ENCODE assay signal across 29 cellular contexts in genomic region chr6:81718126-81718525, GRCh38.
"Had no signal": no experiment of that assay in that cellular context is flagged by ENCODE, and none has a peak within 500 bp of the region (broad histone marks: within the 10 kb centered on the region; RNA-seq: fewer than 3 reads in every experiment).

No MANE protein-coding gene starts in this region.

- ATAC-seq: activated CD4-positive, alpha-beta T cell treated with anti-CD3 and anti-CD28 coated beads for 36 hours; activated CD4-positive, CD25-positive, alpha-beta regulatory T cell treated with anti-CD3 and anti-CD28 coated beads, Interleukin-2, amount 50 U/mL, for 24 hours; activated CD8-positive, alpha-beta T cell treated with anti-CD3 and anti-CD28 coated beads, Interleukin-2, amount 10 ng/mL, durations not matched to agents 7 days and 5 days; Right ventricle myocardium inferior; WTC11 had no signal

- DNase-seq: activated CD4-positive, alpha-beta T cell treated with anti-CD3 and anti-CD28 coated beads for 36 hours; activated CD4-positive, alpha-beta T cell treated with anti-CD3 and anti-CD28 coated beads, Interleukin-2, amount 10 ng/mL, durations not matched to agents 7 days and 5 days; activated CD4-positive, alpha-beta T cell treated with anti-CD3 and anti-CD28 coated beads, Interleukin-2, amount 50 U/mL, for 48 hours; activated CD8-positive, alpha-beta T cell treated with anti-CD3 and anti-CD28 coated beads, Interleukin-2, amount 10 ng/mL, durations not matched to agents 7 days and 5 days; activated gamma-delta T cell; activated naive CD4-positive, alpha-beta T cell treated with Interleukin-2 at 50 U/mL for 16 hours; activated T-cell treated with anti-CD3 and anti-CD28 coated beads, Interleukin-2, amount 50 U/mL, for 24 hours; amygdala; Kasumi-1; KG1; MM.1S; MV-4-11; NCI-H1092; NCI-H1436 treated with DMSO at 0.1 percent for 48 hours; NCI-H1694 treated with DMSO at 0.1 percent for 48 hours; NCI-H2029; NCI-H345; NCI-H524 treated with DMSO at 0.1 percent for 48 hours; SIG-M5; T1000 had no signal

- FAIRE-seq: RCC 7860, TTC549 had no signal

- H3K27me3 ChIP-seq: ascending aorta had no signal

- H3K4me1 Mint-ChIP-seq: activated CD4-positive, alpha-beta T cell treated with anti-CD3 and anti-CD28 coated beads for 36 hours; activated CD4-positive, alpha-beta T cell treated with anti-CD3 and anti-CD28 coated beads, Interleukin-2, amount 10 ng/mL, durations not matched to agents 7 days and 5 days; activated naive CD4-positive, alpha-beta T cell treated with anti-CD3 and anti-CD28 coated beads, Interleukin-2, amount 50 U/mL, for 24 hours; WTC11 had no signal

- H3K4me3 Mint-ChIP-seq: activated CD4-positive, alpha-beta T cell treated with anti-CD3 and anti-CD28 coated beads for 36 hours; activated CD4-positive, alpha-beta T cell treated with anti-CD3 and anti-CD28 coated beads, Interleukin-2, amount 10 ng/mL, durations not matched to agents 7 days and 5 days; activated CD8-positive, alpha-beta T cell treated with anti-CD3 and anti-CD28 coated beads, Interleukin-2, amount 10 ng/mL, durations not matched to agents 7 days and 5 days; activated naive CD4-positive, alpha-beta T cell treated with anti-CD3 and anti-CD28 coated beads, Interleukin-2, amount 50 U/mL, for 24 hours; activated T-cell treated with anti-CD3 and anti-CD28 coated beads, Interleukin-2, amount 50 U/mL, for 24 hours; WTC11 had no signal

- H3K36me3 Mint-ChIP-seq: activated naive CD4-positive, alpha-beta T cell treated with anti-CD3 and anti-CD28 coated beads, Interleukin-2, amount 50 U/mL, for 24 hours; WTC11 had no signal

- H3K4me1 ChIP-seq: ascending aorta had no signal

- H3K27ac Mint-ChIP-seq: activated CD4-positive, alpha-beta T cell treated with anti-CD3 and anti-CD28 coated beads for 36 hours; activated CD4-positive, alpha-beta T cell treated with anti-CD3 and anti-CD28 coated beads, Interleukin-2, amount 10 ng/mL, durations not matched to agents 7 days and 5 days; activated CD8-positive, alpha-beta T cell treated with anti-CD3 and anti-CD28 coated beads, Interleukin-2, amount 10 ng/mL, durations not matched to agents 7 days and 5 days; activated naive CD4-positive, alpha-beta T cell treated with anti-CD3 and anti-CD28 coated beads, Interleukin-2, amount 50 U/mL, for 24 hours; activated T-cell treated with anti-CD3 and anti-CD28 coated beads, Interleukin-2, amount 50 U/mL, for 24 hours; activated T-helper 2 cell treated with anti-CD3 and anti-CD28 coated beads, Interferon-gamma antibody, Interleukin-2, Interleukin-4, amounts not matched to agents 10 μg/mL and 5 μg/mL and 100 μg/mL, durations not matched to agents 14 hours and 24 hours and 36 hours; WTC11 had no signal

- H3K27ac ChIP-seq: ascending aorta, RWPE1 had no signal

- H3K9me3 ChIP-seq: ascending aorta had no signal

- H3K36me3 ChIP-seq: ascending aorta had no signal

- H3K9me3 Mint-ChIP-seq: activated CD4-positive, alpha-beta T cell treated with anti-CD3 and anti-CD28 coated beads, Interleukin-2, amount 10 ng/mL, durations not matched to agents 7 days and 5 days; activated naive CD4-positive, alpha-beta T cell treated with anti-CD3 and anti-CD28 coated beads, Interleukin-2, amount 50 U/mL, for 24 hours; activated T-cell treated with anti-CD3 and anti-CD28 coated beads, Interleukin-2, amount 50 U/mL, for 24 hours; activated T-helper 2 cell treated with anti-CD3 and anti-CD28 coated beads, Interferon-gamma antibody, Interleukin-2, Interleukin-4, amounts not matched to agents 10 μg/mL and 5 μg/mL and 100 μg/mL, durations not matched to agents 14 hours and 24 hours and 36 hours; WTC11 had no signal

- H3K27me3 Mint-ChIP-seq: activated CD4-positive, alpha-beta T cell treated with anti-CD3 and anti-CD28 coated beads for 36 hours; activated CD4-positive, alpha-beta T cell treated with anti-CD3 and anti-CD28 coated beads, Interleukin-2, amount 10 ng/mL, durations not matched to agents 7 days and 5 days; activated naive CD4-positive, alpha-beta T cell treated with anti-CD3 and anti-CD28 coated beads, Interleukin-2, amount 50 U/mL, for 24 hours; activated T-cell treated with anti-CD3 and anti-CD28 coated beads, Interleukin-2, amount 50 U/mL, for 24 hours had no signal

- H3K4me3 ChIP-seq: ascending aorta had no signal
